24 cellular contexts compared by ENCODE assay signal in the genomic region with DNA sequence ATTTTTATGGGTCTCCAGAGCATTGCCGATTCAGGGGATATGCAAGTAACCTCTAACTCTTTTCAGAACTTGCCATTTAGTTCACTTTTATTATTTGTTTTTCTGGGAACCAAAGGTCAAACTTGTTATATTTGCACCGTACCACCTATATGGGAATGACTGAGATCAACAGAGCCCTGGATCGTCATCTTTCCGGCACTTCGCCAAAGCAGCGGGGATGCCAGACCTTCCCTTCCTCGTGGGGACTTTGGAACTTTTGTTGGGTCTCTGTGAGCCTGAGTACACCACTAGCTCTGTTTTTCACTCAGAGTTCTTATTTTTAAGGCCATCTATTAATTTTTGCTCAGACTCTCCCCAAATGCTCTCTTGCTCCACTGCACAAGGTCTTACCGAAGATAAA.
"Had no signal": no experiment of that assay in that cellular context is flagged by ENCODE, and none has a peak within 500 bp of the region (broad histone marks: within the 10 kb centered on the region; RNA-seq: fewer than 3 reads in every experiment).

No MANE protein-coding gene starts in this region.

- ATAC-seq: K562, Panc1, Right ventricle myocardium inferior, SK-N-SH treated with all-trans-retinoic acid at 6 μM for 48 hours had no signal

- H3K9ac ChIP-seq: KMS-11 had no signal

- H3K27ac ChIP-seq: HL-60, KMS-11, SJCRH30 had no signal

- H3K4me1 ChIP-seq: SJCRH30 had no signal

- DNase-seq: Kasumi-1, MV-4-11, NCI-H1048, NCI-H1105, NCI-H1417, NCI-H1436 treated with DMSO at 0.1 percent for 48 hours, NCI-H1694, NCI-H187 treated with DMSO at 0.1 percent for 48 hours, NCI-H2029 treated with DMSO at 0.1 percent for 48 hours, NCI-H2171 treated with DMSO at 0.1 percent for 48 hours, NCI-H345, NCI-H446 treated with DMSO at 0.1 percent for 48 hours, NCI-H510A treated with DMSO at 0.1 percent for 48 hours, NCI-H526 treated with DMSO at 0.1 percent for 48 hours, NCI-H748 treated with DMSO at 0.1 percent for 48 hours, SHP77 treated with DMSO at 0.1 percent for 48 hours, SJCRH30 had no signal

- H3K4me3 ChIP-seq: K562, SJCRH30 had no signal

- H3K27me3 ChIP-seq: SJCRH30 had no signal

- H3K4me2 ChIP-seq: KMS-11 had no signal

- H3K9me3 ChIP-seq: SJCRH30 had no signal

- H3K27ac Mint-ChIP-seq: IgD-negative memory B cell had no signal

- H3K36me3 ChIP-seq: SJCRH30 had no signal

- H3K4me3 Mint-ChIP-seq: IgD-negative memory B cell had no signal
